In the genomic region with DNA sequence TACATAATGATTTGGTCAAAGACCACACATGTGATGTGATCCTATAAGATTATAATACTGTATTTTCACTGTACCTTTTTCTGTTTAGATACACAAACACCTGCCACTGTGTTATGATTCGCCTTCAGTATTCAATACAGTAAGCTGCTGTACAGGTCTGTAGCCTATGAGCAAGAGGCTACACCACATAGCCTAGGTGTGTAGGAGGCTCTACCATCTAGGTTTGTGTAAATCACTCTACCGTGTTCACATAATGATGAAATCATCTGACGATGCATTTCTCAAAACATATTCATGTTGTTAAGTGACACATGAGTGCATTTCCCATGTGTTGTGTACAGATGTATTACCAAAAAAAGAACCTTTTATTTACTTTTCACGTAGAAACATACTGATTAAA, we compare ENCODE assay signal across 24 cellular contexts.
"Had no signal": no experiment of that assay in that cellular context is flagged by ENCODE, and none has a peak within 500 bp of the region (broad histone marks: within the 10 kb centered on the region; RNA-seq: fewer than 3 reads in every experiment).

No MANE protein-coding gene starts in this region.

- H3K27ac ChIP-seq: gastrocnemius medialis, left ventricle myocardium inferior, lower lobe of right lung, parathyroid adenoma, psoas muscle, right lobe of liver, spleen, testis, upper lobe of right lung, vagina had no signal

- H3K9ac ChIP-seq: parathyroid adenoma had no signal

- H3K4me3 Mint-ChIP-seq: naive B cell; nephron; stimulated activated memory B cell treated with anti-CD40 and anti-IgM and Interleukin-4, amounts not matched to agents 10 μg/mL and 1 μg/mL and 100 μg/mL, for 72 hours; stimulated activated naive CD8-positive, alpha-beta T cell treated with anti-CD3 and anti-CD28 coated beads, Interleukin-15, Interleukin-2, amounts not matched to agents 100 ng/mL and 50 ng/mL, for 24 hours had no signal

- H3K27me3 ChIP-seq: gastrocnemius medialis, right lobe of liver, spleen, testis, tibial nerve, upper lobe of right lung, vagina had no signal

- H3K4me3 ChIP-seq: gastrocnemius medialis, left ventricle myocardium inferior, lower lobe of right lung, psoas muscle, right lobe of liver, spleen, testis, tibial nerve, upper lobe of right lung, vagina had no signal

- ATAC-seq: gastrocnemius medialis; left cardiac atrium; lower lobe of right lung; psoas muscle; right lobe of liver; stimulated activated memory B cell treated with anti-CD40 and anti-IgM and Interleukin-4, amounts not matched to agents 10 μg/mL and 1 μg/mL and 100 μg/mL, for 72 hours; upper lobe of right lung had no signal

- H3K4me1 ChIP-seq: gastrocnemius medialis, lower lobe of right lung, parathyroid adenoma, psoas muscle, right lobe of liver, vagina had no signal

- DNase-seq: effector memory CD4-positive, alpha-beta T cell; gastrocnemius medialis; glutamatergic neuron; islet precursor cell; left cardiac atrium; left ventricle myocardium inferior; lower lobe of right lung; mesenchymal stem cell; naive B cell; psoas muscle; retina; right lobe of liver; spleen; stimulated activated CD4-positive, alpha-beta T cell treated with anti-CD3 and anti-CD28 coated beads, Interleukin-15, amount 100 ng/mL, for 24 hours; stimulated activated CD4-positive, alpha-beta T cell treated with anti-CD3 and anti-CD28 coated beads, Interleukin-1b, Interleukin-23, amount 100 ng/mL, for 48 hours; stimulated activated CD4-positive, alpha-beta T cell treated with anti-CD3 and anti-CD28 coated beads, Interleukin-4, amount 100 ng/mL, for 24 hours; testis; upper lobe of right lung had no signal

- H2AFZ ChIP-seq: parathyroid adenoma had no signal

- H3K27me3 Mint-ChIP-seq: naive B cell; stimulated activated memory B cell treated with anti-CD40 and anti-IgM and Interleukin-4, amounts not matched to agents 10 μg/mL and 1 μg/mL and 100 μg/mL, for 72 hours; stimulated activated naive CD8-positive, alpha-beta T cell treated with anti-CD3 and anti-CD28 coated beads, Interleukin-15, Interleukin-2, amounts not matched to agents 100 ng/mL and 50 ng/mL, for 24 hours had no signal

- H3K27ac Mint-ChIP-seq: nephron; stimulated activated memory B cell treated with anti-CD40 and anti-IgM and Interleukin-4, amounts not matched to agents 10 μg/mL and 1 μg/mL and 100 μg/mL, for 72 hours; stimulated activated naive CD8-positive, alpha-beta T cell treated with anti-CD3 and anti-CD28 coated beads, Interleukin-15, Interleukin-2, amounts not matched to agents 100 ng/mL and 50 ng/mL, for 24 hours had no signal

- H3K9me3 Mint-ChIP-seq: naive B cell; nephron; stimulated activated memory B cell treated with anti-CD40 and anti-IgM and Interleukin-4, amounts not matched to agents 10 μg/mL and 1 μg/mL and 100 μg/mL, for 72 hours; stimulated activated naive CD8-positive, alpha-beta T cell treated with anti-CD3 and anti-CD28 coated beads, Interleukin-15, Interleukin-2, amounts not matched to agents 100 ng/mL and 50 ng/mL, for 24 hours had no signal

- H3K79me2 ChIP-seq: parathyroid adenoma had no signal

- H3K9me3 ChIP-seq: gastrocnemius medialis, left ventricle myocardium inferior, lower lobe of right lung, psoas muscle, right lobe of liver, spleen, testis, tibial nerve, upper lobe of right lung, vagina had no signal
